In the genomic region with DNA sequence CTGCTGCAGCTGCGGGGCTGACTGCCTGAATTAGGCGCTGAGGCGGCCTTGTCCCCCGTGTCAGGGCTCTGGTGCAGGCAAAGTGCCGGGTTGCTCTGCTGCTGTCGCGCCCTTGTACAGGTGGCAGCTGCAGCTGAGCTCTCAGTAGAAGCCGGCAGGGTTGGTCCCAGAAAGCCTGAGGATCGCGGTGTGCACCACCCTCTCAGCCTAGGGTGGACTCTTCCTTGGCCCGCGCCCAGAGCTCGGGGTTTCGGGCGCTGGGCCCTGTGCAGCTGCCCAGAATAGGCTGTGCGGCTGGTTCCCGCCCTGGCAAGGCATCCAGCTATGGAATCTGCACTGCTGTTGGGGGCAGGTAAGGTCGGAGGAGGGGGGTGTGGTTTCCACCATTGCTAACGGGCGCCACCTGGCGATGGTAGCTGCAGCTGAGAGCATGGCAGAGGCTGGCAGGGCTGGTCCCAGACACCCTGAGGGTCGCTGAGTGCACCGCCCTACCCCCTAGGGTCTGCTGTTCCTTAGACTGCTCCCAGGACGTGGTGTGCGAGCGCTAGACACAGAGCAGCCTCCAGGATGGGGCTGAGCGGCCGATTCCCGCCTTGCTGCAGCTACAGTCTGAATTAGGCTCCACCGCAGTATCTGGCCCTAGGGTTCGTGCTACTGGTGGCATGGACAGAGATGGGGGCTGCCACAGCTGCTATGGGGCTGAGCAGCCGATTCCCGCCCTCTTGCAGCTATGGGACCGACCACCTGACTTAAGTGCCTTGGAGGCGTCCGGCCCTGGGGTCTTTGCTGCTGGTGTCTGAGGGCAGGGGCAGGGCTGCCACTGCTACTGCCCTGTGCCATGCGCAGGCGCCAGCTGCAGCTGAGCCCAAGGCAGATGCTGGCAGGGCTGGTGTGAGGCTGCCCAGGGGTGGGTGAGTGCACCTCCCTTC, we compare ENCODE assay signal across 8 cellular contexts.
DNase-seq lines count a peak whose midpoint lies in the region; ATAC-seq and TF ChIP-seq lines count a peak whose summit lies in the region.
"Not testable (repeated sequence)": the region's sequence is repeated elsewhere in the genome, so short reads cannot be mapped to it uniquely, and the experiment has no call there.

No MANE protein-coding gene starts in this region.

- WGBS in testis, 2 donors = 2 to 29% methylated on average over 7 to 32 of the region's 38 CpGs

- not testable (repeated sequence) for H3K4me1 ChIP-seq in HEK293 (ENCODE audit: control insufficient read depth, insufficient read depth, low read length)
- H3K4me1 ChIP-seq in foreskin keratinocyte (peaks cover 14% of the 10 kb centered on the region), testis (peaks cover 43% of the 10 kb centered on the region)

- peak; percentile 60 for TF ChIP-seq RAD21 in neural cell (conservative IDR thresholded peaks at IDR 0.05)

- not testable (repeated sequence) for H3K27me3 ChIP-seq in GM06990 (replicated peaks; ENCODE audit: control insufficient read depth, insufficient read depth, low read length); foreskin keratinocyte; neural cell (ENCODE audit: insufficient read depth, low read depth, low read length); testis

- H3K9me3 ChIP-seq in HEK293 (ENCODE audit: control insufficient read depth, insufficient read depth, low read depth, low read length); neural cell (ENCODE audit: low read length); testis: not testable (repeated sequence)

- TF ChIP-seq EP300 in neural cell (conservative IDR thresholded peaks at IDR 0.05; ENCODE audit: poor library complexity, severe bottlenecking) = not testable (repeated sequence)

- H3K79me2 ChIP-seq in neural cell (replicated peaks; ENCODE audit: insufficient read depth, low read length) = not testable (repeated sequence)

- not testable (repeated sequence) for H3F3A ChIP-seq in neural cell (ENCODE audit: insufficient read depth, low read length, poor library complexity, severe bottlenecking)

- not testable (repeated sequence) for H3K4me2 ChIP-seq in neural cell (ENCODE audit: low read length)

- TF ChIP-seq CTCF in GM06990 (IDR thresholded peaks at IDR 0.05; ENCODE audit: insufficient read depth, low read length, poor library complexity, severe bottlenecking) = peak; percentile 74
- TF ChIP-seq CTCF in HEK293 (tag by site-specific recombination; IDR thresholded peaks at IDR 0.05) = peak; percentile 76
- TF ChIP-seq CTCF in foreskin keratinocyte (conservative IDR thresholded peaks at IDR 0.05) = peak; percentile 82
- TF ChIP-seq CTCF in neural cell (IDR thresholded peaks at IDR 0.05; ENCODE audit: poor library complexity, severe bottlenecking) = peak; percentile 79
- TF ChIP-seq CTCF in testis (IDR thresholded peaks at IDR 0.05) = peak; percentile 46 to 52 (median 47)

- not testable (repeated sequence) for H3K9me2 ChIP-seq in neural cell (ENCODE audit: insufficient read depth, low read length)

- H3K9ac ChIP-seq in neural cell (ENCODE audit: low read length) = not testable (repeated sequence)

- H3K4me3 ChIP-seq in GM06990 (replicated peaks; ENCODE audit: low read depth, low read length) (peak overlapping the region; percentile 56), HEK293 (ENCODE audit: low read depth, low read length) (peak overlapping the region; percentile 46), testis (peak overlapping the region in 1 of 2 donors; percentile 43)
- not testable (repeated sequence) for H3K4me3 ChIP-seq in neural cell (ENCODE audit: low read length)

- H3K27ac ChIP-seq in HEK293 (ENCODE audit: extremely low read depth, low read depth, low read length); foreskin keratinocyte; neural cell (ENCODE audit: low read length): not testable (repeated sequence)
- peak overlapping the region in 1 of 2 donors; percentile 24 for H3K27ac ChIP-seq in testis

- TF ChIP-seq POLR2A in testis (IDR thresholded peaks at IDR 0.05) = not testable (repeated sequence)

- H3K36me3 ChIP-seq in GM06990 (ENCODE audit: control insufficient read depth, insufficient read depth, low read length); HEK293 (ENCODE audit: control insufficient read depth in 2 of 2, insufficient read depth in 1 of 2, low read length in 2 of 2); neural cell (ENCODE audit: insufficient read depth, low read length); testis (ENCODE audit: low read depth, missing control alignments): not testable (repeated sequence)

- POLR2A ChIA-PET in HEK293 (lab: Yijun Ruan, JAX) = interaction anchor here (1.0 to 2.6 kb wide), 3 partner anchors 10 to 180 kb away, joined by 3 to 18 read pairs (median 6); a partner anchor contains a TSS

- CTCF ChIA-PET in HEK293 (lab: Yijun Ruan, JAX) = interaction anchor here (0.6 to 3.3 kb wide), 17 partner anchors 9 to 521 kb away, joined by 3 to 29 read pairs (median 4); no protein-coding TSS in a partner anchor

- DNase-seq in GM06990 (ENCODE audit: extremely low read depth, insufficient read length) (peak; percentile 64), LHCN-M2 (ENCODE audit: low read depth) (peak; percentile 57), RPMI8226 (peak; percentile 94), foreskin keratinocyte (peak in 1 of 2 donors; percentile 60), testis (peak; percentile 84)
- DNase-seq in activated naive CD4-positive, alpha-beta T cell treated with Interleukin-2 at 50 U/mL for 16 hours = peak; percentile 71

- intact Hi-C loops in testis (cut with DNase I; ENCODE audit: low total_unique reads) = loop anchor here (10.0 kb wide), 2 partner anchors 132 to 258 kb away; no protein-coding TSS in a partner anchor

- peak; percentile 89 for ATAC-seq in foreskin keratinocyte

- H4K20me1 ChIP-seq in neural cell (ENCODE audit: insufficient read depth) = not testable (repeated sequence)

- not testable (repeated sequence) for H2AFZ ChIP-seq in neural cell (ENCODE audit: low read depth, low read length)

TF ChIP-seq in HEK293, 187 proteins besides CTCF, POLR2A, EP300 and RAD21 (continues in another document):
- TF ChIP-seq ZNF335 (tag by site-specific recombination; conservative IDR thresholded peaks at IDR 0.05) (peak; percentile 49), GLIS2 (tag by site-specific recombination; IDR thresholded peaks at IDR 0.05) (peak; percentile 80), ZBTB20 (tag by site-specific recombination; IDR thresholded peaks at IDR 0.05) (peak; percentile 73), ZFP37 (tag by site-specific recombination; IDR thresholded peaks at IDR 0.05) (0 out of 2 replicates have a peak, but pooled peaks have one; percentile 27), SP7 (tag by site-specific recombination; IDR thresholded peaks at IDR 0.05) (peak; percentile 35; the same call in 1 of the 2 replicates), ZNF341 (tag by site-specific recombination; IDR thresholded peaks at IDR 0.05; ENCODE audit: low read depth) (peak; percentile 18; the same call in 1 of the 2 replicates)
- TF ChIP-seq, protein P1, sequence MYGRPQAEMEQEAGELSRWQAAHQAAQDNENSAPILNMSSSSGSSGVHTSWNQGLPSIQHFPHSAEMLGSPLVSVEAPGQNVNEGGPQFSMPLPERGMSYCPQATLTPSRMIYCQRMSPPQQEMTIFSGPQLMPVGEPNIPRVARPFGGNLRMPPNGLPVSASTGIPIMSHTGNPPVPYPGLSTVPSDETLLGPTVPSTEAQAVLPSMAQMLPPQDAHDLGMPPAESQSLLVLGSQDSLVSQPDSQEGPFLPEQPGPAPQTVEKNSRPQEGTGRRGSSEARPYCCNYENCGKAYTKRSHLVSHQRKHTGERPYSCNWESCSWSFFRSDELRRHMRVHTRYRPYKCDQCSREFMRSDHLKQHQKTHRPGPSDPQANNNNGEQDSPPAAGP (tag by site-specific recombination; IDR thresholded peaks at IDR 0.05) = 0 out of 2 replicates have a peak, but pooled peaks have one; percentile 39

TF ChIP-seq in neural cell, 6 proteins besides CTCF, POLR2A, EP300 and RAD21:
- TF ChIP-seq SMC3 (conservative IDR thresholded peaks at IDR 0.05; ENCODE audit: poor library complexity) = peak; percentile 78
